25 cellular contexts compared by ENCODE assay signal in the genomic region with DNA sequence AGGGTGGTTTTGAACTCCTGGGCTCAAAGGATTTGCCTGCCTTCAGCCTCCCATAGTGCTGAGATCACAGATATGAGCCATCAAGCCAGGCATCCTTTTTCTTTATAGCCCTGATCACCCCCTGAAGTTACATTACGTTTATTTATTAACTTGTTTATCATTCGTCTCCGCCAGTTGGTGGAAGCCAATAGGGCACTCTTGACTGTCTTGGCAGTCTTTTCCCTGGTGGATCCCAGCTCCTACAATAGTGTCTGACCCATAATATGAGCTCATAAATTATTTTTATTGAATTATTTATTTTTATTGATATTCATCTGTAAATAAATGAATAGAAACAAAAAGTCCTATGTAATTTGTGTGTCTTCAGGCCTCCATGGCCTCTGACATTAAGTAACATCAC.
"Had no signal": no experiment of that assay in that cellular context is flagged by ENCODE, and none has a peak within 500 bp of the region (broad histone marks: within the 10 kb centered on the region; RNA-seq: fewer than 3 reads in every experiment).

No MANE protein-coding gene starts in this region.

- H2AFZ ChIP-seq: neural progenitor cell, parathyroid adenoma had no signal

- ATAC-seq: natural killer cell; psoas muscle; right cardiac atrium; right lobe of liver; stimulated activated effector memory CD8-positive, alpha-beta T cell treated with anti-CD3 and anti-CD28 coated beads, Interleukin-12 subunit alpha, Interleukin-12 subunit beta, amount 100 ng/mL, for 72 hours; stimulated activated naive B cell treated with anti-CD40 and anti-IgM and Interleukin-4, amounts not matched to agents 10 μg/mL and 1 μg/mL and 100 μg/mL, for 72 hours had no signal

- H3K4me3 ChIP-seq: neural progenitor cell, ovary, psoas muscle, right lobe of liver, sigmoid colon, stomach, thoracic aorta, thyroid gland, tibial nerve, upper lobe of left lung, uterus had no signal

- H3K4me2 ChIP-seq: neural progenitor cell had no signal

- H3K27me3 ChIP-seq: neural progenitor cell, ovary, right lobe of liver, sigmoid colon, stomach, thyroid gland, tibial nerve, upper lobe of left lung, uterus had no signal

- H3K4me1 ChIP-seq: neural progenitor cell, parathyroid adenoma, psoas muscle, right lobe of liver, stomach, thyroid gland, upper lobe of left lung, uterus had no signal

- DNase-seq: natural killer cell; occipital lobe; ovary; posterior cingulate gyrus; psoas muscle; right cardiac atrium; right lobe of liver; sigmoid colon; stimulated activated CD4-positive, alpha-beta T cell treated with anti-CD3 and anti-CD28 coated beads, Interleukin-15, amount 100 ng/mL, for 24 hours; stimulated activated CD4-positive, alpha-beta T cell treated with anti-CD3 and anti-CD28 coated beads, Interleukin-2, amount 100 ng/mL, for 24 hours; stimulated activated CD4-positive, alpha-beta T cell treated with anti-CD3 and anti-CD28 coated beads, Interleukin-2, amount 100 ng/mL, for 48 hours; stimulated activated CD4-positive, alpha-beta T cell treated with anti-CD3 and anti-CD28 coated beads, Interleukin-4, amount 100 ng/mL, for 24 hours; stimulated activated naive B cell treated with anti-CD40 and anti-IgM and Interleukin-4, amounts not matched to agents 10 μg/mL and 1 μg/mL and 100 μg/mL, for 72 hours; stimulated activated naive CD4-positive, alpha-beta T cell treated with Interleukin-2 at 50 U/mL for 16 hours; stomach; thyroid gland; trophoblast cell; upper lobe of left lung; uterus had no signal

- H3K27ac ChIP-seq: neural progenitor cell, ovary, parathyroid adenoma, psoas muscle, right lobe of liver, sigmoid colon, stomach, thoracic aorta, thyroid gland, upper lobe of left lung, uterus had no signal

- H3K9ac ChIP-seq: neural progenitor cell, parathyroid adenoma had no signal

- H3K9me3 ChIP-seq: ovary, right lobe of liver, thoracic aorta, thyroid gland, upper lobe of left lung, uterus had no signal

- H3K36me3 ChIP-seq: neural progenitor cell, ovary, right lobe of liver, sigmoid colon, stomach, thoracic aorta, thyroid gland, tibial nerve, upper lobe of left lung, uterus had no signal

- H3K79me2 ChIP-seq: parathyroid adenoma had no signal

- FAIRE-seq: small intestine had no signal
